17 cellular contexts compared by ENCODE assay signal in genomic region chr20:33744773-33745385, GRCh38. TPM values are rescaled to one million over a fixed set of nuclear protein-coding genes. Genes with fewer than 3 reads are reported as not detected.
DNase-seq lines count a peak whose midpoint lies in the region; ATAC-seq, FAIRE-seq and TF ChIP-seq lines count a peak whose summit lies in the region.
"Had no signal": no experiment of that assay in that cellular context is flagged by ENCODE, and none has a peak within 500 bp of the region (broad histone marks: within the 10 kb centered on the region; RNA-seq: fewer than 3 reads in every experiment).

No MANE protein-coding gene starts in this region.

- no peak overlapping the region for H2AFZ ChIP-seq in HepG2 (ENCODE audit: low read length)

- POLR2A ChIA-PET in HepG2 (lab: Yijun Ruan, JAX), result no interaction called here

- no peak for TF ChIP-seq RAD21 in HepG2 (CRISPR knock-in tag; IDR thresholded peaks at IDR 0.05)

- H4K20me1 ChIP-seq in HepG2 (ENCODE audit: insufficient read depth, low read length), result no peaks in the 10 kb centered on the region

- no peak for FAIRE-seq in HepG2 (lab: Jason Lieb, UNC)
- no peak for FAIRE-seq in bronchial epithelial cell (lab: Jason Lieb, UNC)
- FAIRE-seq: H1 had no signal

- TF ChIP-seq CTCF in HepG2 (CRISPR knock-in tag; IDR thresholded peaks at IDR 0.05) (no peak), right lobe of liver (IDR thresholded peaks at IDR 0.05) (no peak), bronchial epithelial cell (IDR thresholded peaks at IDR 0.05; ENCODE audit: insufficient read depth, low read length, severe bottlenecking) (no peak)

- no peaks in the 10 kb centered on the region for H3K9me3 ChIP-seq in HepG2 (ENCODE audit: low read length)
- no peaks in the 10 kb centered on the region for H3K9me3 ChIP-seq in right lobe of liver
- H3K9me3 ChIP-seq: HAP-1 had no signal

- WGBS in HepG2 (ENCODE audit: low lambda C conversion rate), result 95% methylated on average over 14 of the region's 14 CpGs
- WGBS in right lobe of liver (ENCODE audit: insufficient coverage, low coverage, low lambda C conversion rate, missing lambda C conversion rate), result 90% methylated on average over 12 of the region's 14 CpGs

- CTCF ChIA-PET in HepG2 (lab: Yijun Ruan, JAX; ENCODE audit: low intra/inter-chr PET ratio, low total read pairs), result no interaction called here

- no peak for ATAC-seq in HepG2
- ATAC-seq in right lobe of liver, result no peak
- peak; percentile 72 for ATAC-seq in left colon
- no peak for ATAC-seq in HG03571 (IDR thresholded peaks at IDR 0.05; ENCODE audit: unreplicated experiment)

- H3K27me3 ChIP-seq in HepG2 (ENCODE audit: control insufficient read depth in 1 of 2, insufficient read depth in 2 of 2, low read length in 2 of 2) (no peaks in the 10 kb centered on the region), right lobe of liver (no peaks in the 10 kb centered on the region), bronchial epithelial cell (ENCODE audit: control insufficient read depth, insufficient read depth, low read length) (no peaks in the 10 kb centered on the region)

- DNase-seq in HepG2 (ENCODE audit: low spot score) (no peak), right lobe of liver (no peak), bronchial epithelial cell (ENCODE audit: low read depth) (peak; percentile 54), left colon (peak; percentile 73 to 81), SW 1271 (lab: John Stamatoyannopoulos, UW) (no peak)
- DNase-seq in activated CD8-positive, alpha-beta memory T cell treated with anti-CD3 and anti-CD28 coated beads, Interleukin-2, amount 50 U/mL, for 48 hours, result no peak
- no peak for DNase-seq in activated T-cell treated with anti-CD3 and anti-CD28 coated beads, Interleukin-2, amount 50 U/mL, for 48 hours
- DNase-seq: 8988T; AML-193; C1 segment of cervical spinal cord; Calu3; CD4-positive, alpha-beta T cell; DMS 273 treated with DMSO at 0.1 percent for 48 hours had no signal

- TF ChIP-seq POLR2A in HepG2 (IDR thresholded peaks at IDR 0.05; ENCODE audit: insufficient read depth in 1 of 2, low read depth in 2 of 2, low read length in 2 of 2) (no peak), right lobe of liver (IDR thresholded peaks at IDR 0.05) (no peak)

- H3K27ac ChIP-seq in HepG2 (ENCODE audit: extremely low read length, insufficient read depth, low read length) (no peak overlapping the region), right lobe of liver (no peak overlapping the region)
- H3K27ac ChIP-seq: HL-60 had no signal

- TF ChIP-seq EP300 in HepG2 (IDR thresholded peaks at IDR 0.05; ENCODE audit: low read depth in 2 of 2, low read length in 2 of 2) (no peak), HepG2 (CRISPR knock-in tag; IDR thresholded peaks at IDR 0.05; ENCODE audit: borderline replicate concordance) (no peak)

- intact Hi-C loops in HepG2 (cut with micrococcal nuclease; ENCODE audit: unreplicated experiment), result no loop called here
- intact Hi-C loops in right lobe of liver (cut with DNase I), result no loop called here
- intact Hi-C loops in left colon (cut with DNase I, micrococcal nuclease), result no loop called here

- no peaks in the 10 kb centered on the region for H3K4me1 ChIP-seq in HepG2 (ENCODE audit: insufficient read depth, low read length)
- H3K4me1 ChIP-seq in right lobe of liver, result no peaks in the 10 kb centered on the region
- H3K4me1 ChIP-seq: HAP-1 had no signal

- no peak overlapping the region for H3K4me2 ChIP-seq in HepG2 (ENCODE audit: low read depth, low read length)

- H3K9ac ChIP-seq in HepG2 (ENCODE audit: insufficient read depth, low read depth, low read length), result no peak overlapping the region

- in situ Hi-C loops in HepG2 (cut with HindIII; ENCODE audit: extremely low pct_ligation_motif_present, low pct_unique_long_range_greater_than_20kb), result no loop called here

- no TSS peak for BruUV-seq in HepG2 (replicated peaks; lab: Mats Ljungman, UMichigan)

- no peak overlapping the region for H3K4me3 ChIP-seq in HepG2 (replicated peaks in 1 of 3; ENCODE audit: insufficient read depth in 1 of 3, low read depth in 2 of 3, low read length in 3 of 3)
- no peak overlapping the region for H3K4me3 ChIP-seq in right lobe of liver
- no peak overlapping the region for H3K4me3 ChIP-seq in bronchial epithelial cell (ENCODE audit: low read depth, low read length)
- H3K4me3 ChIP-seq: HAP-1 had no signal

- H3K79me2 ChIP-seq in HepG2 (ENCODE audit: insufficient read depth, low read length), result no peaks in the 10 kb centered on the region

- H3K36me3 ChIP-seq in HepG2 (replicated peaks in 1 of 2; ENCODE audit: control insufficient read depth in 1 of 2, insufficient read depth in 2 of 2, low read length in 2 of 2) (no peaks in the 10 kb centered on the region; a peak in 1 of 5 replicates), right lobe of liver (no peaks in the 10 kb centered on the region), bronchial epithelial cell (ENCODE audit: control insufficient read depth, insufficient read depth, low read length) (peaks cover 3% of the 10 kb centered on the region)
- H3K36me3 ChIP-seq: HAP-1 had no signal

RNA-seq across cellular contexts. Expression of gene ZNF341, which starts 13.1 kb away (rescaled TPM):
- total RNA-seq in HepG2 (2016; rRNA removed; fragmentation: Illumina TruSeq; extraction: Trizol) (0.97 and 1.1 TPM in 2 replicates), right lobe of liver (1 to 10 TPM in 5 of 6 experiments, under 1 TPM in 1; 0.99 to 2.0 (median 1.6) TPM), bronchial epithelial cell (0.53 and 0.64 TPM in 2 replicates), left colon (1 to 10 TPM; 4.2 to 4.9 TPM)
- 0.26 and 0.40 TPM in 2 replicates for total RNA-seq in HepG2 (2016; cell fraction: cytosol; rRNA removed; fragmentation: Illumina TruSeq; extraction: Trizol; ENCODE audit: low read depth)
- total RNA-seq in HepG2 (2016; cell fraction: insoluble cytoplasmic fraction; rRNA removed; fragmentation: Illumina TruSeq; extraction: Trizol), result 0.85 and 1.00 TPM in 2 replicates
- 0.43 and 0.59 TPM in 2 replicates for total RNA-seq in HepG2 (2016; cell fraction: membrane; rRNA removed; fragmentation: Illumina TruSeq; extraction: Trizol)
- total RNA-seq in HepG2 (2016; cell fraction: nucleus; rRNA removed; fragmentation: Illumina TruSeq; extraction: Trizol), result 1.3 and 1.4 TPM in 2 replicates
- polyA plus RNA-seq in HepG2 (2011; rRNA removed), result 2.2 TPM in 2 replicates
- 0.87 and 0.94 TPM in 2 replicates for polyA plus RNA-seq in HepG2 (2011; cell fraction: cytosol; rRNA removed)
- polyA plus RNA-seq in HepG2 (2011; cell fraction: nucleus; rRNA removed), result 5.0 and 6.3 TPM in 2 replicates
- 0.99 and 1.6 TPM in 2 replicates for polyA plus RNA-seq in HepG2 (2012)
- polyA plus RNA-seq in HepG2 (2016; cell fraction: cytosol; fragmentation: Illumina TruSeq; extraction: Trizol; ENCODE audit: low read depth), result 0.21 and 0.25 TPM in 2 replicates
- 1.0 and 1.3 TPM in 2 replicates for polyA plus RNA-seq in HepG2 (2016; cell fraction: insoluble cytoplasmic fraction; fragmentation: Illumina TruSeq; extraction: Trizol; ENCODE audit: low read depth)
- 0.33 and 0.47 TPM in 2 replicates for polyA plus RNA-seq in HepG2 (2016; cell fraction: membrane; fragmentation: Illumina TruSeq; extraction: Trizol; ENCODE audit: low read depth)
- polyA plus RNA-seq in HepG2 (2016; cell fraction: nucleus; fragmentation: Illumina TruSeq; extraction: Trizol; ENCODE audit: insufficient read depth, low read depth), result 4.5 and 5.6 TPM in 2 replicates
- 3.5 and 6.0 TPM in 2 replicates for polyA minus RNA-seq in HepG2 (2011; rRNA and poly(A)+ RNA removed; ENCODE audit: low replicate concordance)
- 0.88 and 1.3 TPM in 2 replicates for polyA minus RNA-seq in HepG2 (2011; cell fraction: cytosol; rRNA and poly(A)+ RNA removed)
- 2.2 and 2.3 TPM in 2 replicates for polyA minus RNA-seq in HepG2 (2011; cell fraction: nucleus; rRNA and poly(A)+ RNA removed)

RNA-seq across cellular contexts. Expression of gene PXMP4, which starts 24.8 kb away (rescaled TPM):
- total RNA-seq in HepG2 (2016; rRNA removed; fragmentation: Illumina TruSeq; extraction: Trizol) (not detected in 2 replicates), right lobe of liver (10 to 100 TPM in 4 of 6 experiments, 1 to 10 TPM in 2; 5.5 to 17.8 (median 12.9) TPM), bronchial epithelial cell (2.4 and 3.3 TPM in 2 replicates), left colon (10 to 100 TPM; 13.4 to 22.2 TPM)
- total RNA-seq in HepG2 (2016; cell fraction: cytosol; rRNA removed; fragmentation: Illumina TruSeq; extraction: Trizol; ENCODE audit: low read depth), result not detected in 2 replicates
- total RNA-seq in HepG2 (2016; cell fraction: insoluble cytoplasmic fraction; rRNA removed; fragmentation: Illumina TruSeq; extraction: Trizol), result not detected in 2 replicates
- not detected in 2 replicates for total RNA-seq in HepG2 (2016; cell fraction: membrane; rRNA removed; fragmentation: Illumina TruSeq; extraction: Trizol)
- total RNA-seq in HepG2 (2016; cell fraction: nucleus; rRNA removed; fragmentation: Illumina TruSeq; extraction: Trizol), result not detected in 2 replicates
- polyA plus RNA-seq in HepG2 (2011; rRNA removed), result not detected in 2 replicates
- polyA plus RNA-seq in HepG2 (2011; cell fraction: cytosol; rRNA removed), result 0.01 TPM in 1 of 2 replicates, not detected in the other
- polyA plus RNA-seq in HepG2 (2011; cell fraction: nucleus; rRNA removed), result not detected in 2 replicates
- 0.07 TPM in 1 of 2 replicates, not detected in the other for polyA plus RNA-seq in HepG2 (2012)
- polyA plus RNA-seq in HepG2 (2016; cell fraction: cytosol; fragmentation: Illumina TruSeq; extraction: Trizol; ENCODE audit: low read depth), result not detected in 2 replicates
- polyA plus RNA-seq in HepG2 (2016; cell fraction: insoluble cytoplasmic fraction; fragmentation: Illumina TruSeq; extraction: Trizol; ENCODE audit: low read depth), result not detected in 2 replicates
- polyA plus RNA-seq in HepG2 (2016; cell fraction: membrane; fragmentation: Illumina TruSeq; extraction: Trizol; ENCODE audit: low read depth), result not detected in 2 replicates
- not detected in 2 replicates for polyA plus RNA-seq in HepG2 (2016; cell fraction: nucleus; fragmentation: Illumina TruSeq; extraction: Trizol; ENCODE audit: insufficient read depth, low read depth)
- polyA minus RNA-seq in HepG2 (2011; rRNA and poly(A)+ RNA removed; ENCODE audit: low replicate concordance), result 0.20 and 11.4 TPM in 2 replicates
- not detected in 2 replicates for polyA minus RNA-seq in HepG2 (2011; cell fraction: cytosol; rRNA and poly(A)+ RNA removed)
- polyA minus RNA-seq in HepG2 (2011; cell fraction: nucleus; rRNA and poly(A)+ RNA removed), result not detected in 2 replicates

RNA-seq across cellular contexts. Expression of gene E2F1, which starts 58.7 kb away (rescaled TPM):
- total RNA-seq in HepG2 (2016; rRNA removed; fragmentation: Illumina TruSeq; extraction: Trizol) (25.3 and 39.4 TPM in 2 replicates), right lobe of liver (1 to 10 TPM in 2 of 6 experiments, under 1 TPM in 4; 0.24 to 8.8 (median 0.77) TPM), bronchial epithelial cell (0.26 and 0.64 TPM in 2 replicates), left colon (1 to 10 TPM; 2.6 to 5.9 TPM)
- 23.5 and 26.5 TPM in 2 replicates for total RNA-seq in HepG2 (2016; cell fraction: cytosol; rRNA removed; fragmentation: Illumina TruSeq; extraction: Trizol; ENCODE audit: low read depth)
- total RNA-seq in HepG2 (2016; cell fraction: insoluble cytoplasmic fraction; rRNA removed; fragmentation: Illumina TruSeq; extraction: Trizol), result 22.9 and 41.6 TPM in 2 replicates
- 49.7 and 51.9 TPM in 2 replicates for total RNA-seq in HepG2 (2016; cell fraction: membrane; rRNA removed; fragmentation: Illumina TruSeq; extraction: Trizol)
- total RNA-seq in HepG2 (2016; cell fraction: nucleus; rRNA removed; fragmentation: Illumina TruSeq; extraction: Trizol), result 29.5 and 34.7 TPM in 2 replicates
- 22.5 and 25.5 TPM in 2 replicates for polyA plus RNA-seq in HepG2 (2011; rRNA removed)
- 14.5 and 25.4 TPM in 2 replicates for polyA plus RNA-seq in HepG2 (2011; cell fraction: cytosol; rRNA removed)
- 50.7 and 66.4 TPM in 2 replicates for polyA plus RNA-seq in HepG2 (2011; cell fraction: nucleus; rRNA removed)
- polyA plus RNA-seq in HepG2 (2012), result 14.4 and 23.5 TPM in 2 replicates
- 39.6 and 41.6 TPM in 2 replicates for polyA plus RNA-seq in HepG2 (2016; cell fraction: cytosol; fragmentation: Illumina TruSeq; extraction: Trizol; ENCODE audit: low read depth)
- polyA plus RNA-seq in HepG2 (2016; cell fraction: insoluble cytoplasmic fraction; fragmentation: Illumina TruSeq; extraction: Trizol; ENCODE audit: low read depth), result 32.3 and 37.3 TPM in 2 replicates
- polyA plus RNA-seq in HepG2 (2016; cell fraction: membrane; fragmentation: Illumina TruSeq; extraction: Trizol; ENCODE audit: low read depth), result 56.5 and 59.4 TPM in 2 replicates
- 97.6 and 106 TPM in 2 replicates for polyA plus RNA-seq in HepG2 (2016; cell fraction: nucleus; fragmentation: Illumina TruSeq; extraction: Trizol; ENCODE audit: insufficient read depth, low read depth)
- polyA minus RNA-seq in HepG2 (2011; rRNA and poly(A)+ RNA removed; ENCODE audit: low replicate concordance), result 35.0 and 64.5 TPM in 2 replicates
- 7.4 and 10.7 TPM in 2 replicates for polyA minus RNA-seq in HepG2 (2011; cell fraction: cytosol; rRNA and poly(A)+ RNA removed)
- 8.0 and 10.6 TPM in 2 replicates for polyA minus RNA-seq in HepG2 (2011; cell fraction: nucleus; rRNA and poly(A)+ RNA removed)

Comparison
In these comparisons a context has a peak if more than half of its experiments do, and no peak if none do; other contexts are left out.
1. DNase-seq: peak in bronchial epithelial cell (single experiment) and left colon (2 of 2); none in HepG2 (single experiment), right lobe of liver (0 of 3), activated CD8-positive, alpha-beta memory T cell treated with anti-CD3 and anti-CD28 coated beads, Interleukin-2, amount 50 U/mL, for 48 hours (single experiment), activated T-cell treated with anti-CD3 and anti-CD28 coated beads, Interleukin-2, amount 50 U/mL, for 48 hours (0 of 2) and SW 1271 (0 of 2).